17 cellular contexts compared by ENCODE assay signal in genomic region chr15:68849477-68849876, GRCh38. TPM values are rescaled to one million over a fixed set of nuclear protein-coding genes. Genes with fewer than 3 reads are reported as not detected.
A peak's percentile ranks its signal among the peaks of the same experiment; 100 is the strongest.
DNase-seq lines count a peak whose midpoint lies in the region; ATAC-seq, FAIRE-seq and TF ChIP-seq lines count a peak whose summit lies in the region.
"Had no signal": no experiment of that assay in that cellular context is flagged by ENCODE, and none has a peak within 500 bp of the region (broad histone marks: within the 10 kb centered on the region; RNA-seq: fewer than 3 reads in every experiment).

No MANE protein-coding gene starts in this region.

- H3K9ac ChIP-seq in OCI-LY1 (ENCODE audit: low read length), result no peak overlapping the region
- H3K9ac ChIP-seq: BLaER1 had no signal

- H3K79me2 ChIP-seq in DOHH2 (ENCODE audit: control insufficient read depth, low read length) (no peaks in the 10 kb centered on the region), OCI-LY1 (ENCODE audit: insufficient read depth, low read length) (no peaks in the 10 kb centered on the region)

- no peaks in the 10 kb centered on the region for H3K27me3 ChIP-seq in DOHH2 (ENCODE audit: control insufficient read depth, low read length)
- no peaks in the 10 kb centered on the region; the same call in 1 of the 2 replicates for H3K27me3 ChIP-seq in OCI-LY1 (ENCODE audit: insufficient read depth, low read length)
- peaks cover 11% of the 10 kb centered on the region for H3K27me3 ChIP-seq in MG63

- H3F3A ChIP-seq in DOHH2 (ENCODE audit: control insufficient read depth, insufficient read depth) (peaks cover 10% of the 10 kb centered on the region), OCI-LY1 (ENCODE audit: insufficient read depth, low read length) (no peaks in the 10 kb centered on the region)

- DNase-seq in A549 (ENCODE audit: low read depth in 1 of 2, low spot score in 1 of 2) (no peak), left kidney (ENCODE audit: low read depth, low spot score) (peak; percentile 53), MG63 (no peak), NCI-H774 (lab: John Stamatoyannopoulos, UW) (no peak), NK-92 (lab: John Stamatoyannopoulos, UW; ENCODE audit: unreplicated experiment) (no peak)
- DNase-seq: CD4-positive, alpha-beta memory T cell; DMS79 treated with DMSO at 0.1 percent for 48 hours; EL had no signal

- TF ChIP-seq EP300 in A549 (IDR thresholded peaks at IDR 0.05), result no peak

- no peak overlapping the region for H3K4me3 ChIP-seq in A549
- peak overlapping the region; percentile 27 for H3K4me3 ChIP-seq in DOHH2 (ENCODE audit: low read length)
- H3K4me3 ChIP-seq in OCI-LY1 (ENCODE audit: low read depth, low read length, poor library complexity, severe bottlenecking), result no peak overlapping the region
- no peak overlapping the region for H3K4me3 ChIP-seq in MG63
- H3K4me3 ChIP-seq: BLaER1, GM12878, HAP-1 had no signal

- TF ChIP-seq RAD21 in A549 (conservative IDR thresholded peaks at IDR 0.05 in 1 of 2, IDR thresholded peaks at IDR 0.05 in 1 of 2), result no peak

- TF ChIP-seq POLR2A in A549 (IDR thresholded peaks at IDR 0.05; ENCODE audit: low read length), result no peak

- no peak overlapping the region for H3K27ac ChIP-seq in A549
- peak overlapping the region; percentile 71 for H3K27ac ChIP-seq in DOHH2 (ENCODE audit: low read depth, low read length)
- H3K27ac ChIP-seq in OCI-LY1 (ENCODE audit: low read depth, low read length, poor library complexity, severe bottlenecking), result peak overlapping the region; percentile 70
- H3K27ac ChIP-seq: BLaER1, HL-60 had no signal

- H4K20me1 ChIP-seq in DOHH2 (ENCODE audit: control insufficient read depth, insufficient read depth, low read depth, low read length) (no peaks in the 10 kb centered on the region), OCI-LY1 (ENCODE audit: insufficient read depth, low read length) (no peaks in the 10 kb centered on the region)
- H4K20me1 ChIP-seq: BLaER1 had no signal

- no peaks in the 10 kb centered on the region for H3K4me1 ChIP-seq in A549
- H3K4me1 ChIP-seq in DOHH2 (ENCODE audit: control insufficient read depth, low read length), result peaks cover 75% of the 10 kb centered on the region
- H3K4me1 ChIP-seq in OCI-LY1 (ENCODE audit: insufficient read depth, low read length, severe bottlenecking), result peaks cover 45% of the 10 kb centered on the region
- H3K4me1 ChIP-seq: BLaER1 had no signal

- no peak for TF ChIP-seq CTCF in A549 (IDR thresholded peaks at IDR 0.05)
- TF ChIP-seq CTCF in DOHH2 (IDR thresholded peaks at IDR 0.05; ENCODE audit: low read depth, low read length, poor library complexity, severe bottlenecking), result no peak
- TF ChIP-seq CTCF in OCI-LY1 (IDR thresholded peaks at IDR 0.05; ENCODE audit: low read length), result no peak

- H3K9me3 ChIP-seq in A549 (no peaks in the 10 kb centered on the region), DOHH2 (ENCODE audit: control insufficient read depth, insufficient read depth, low read length) (no peaks in the 10 kb centered on the region), OCI-LY1 (ENCODE audit: low read length) (no peaks in the 10 kb centered on the region), MG63 (peaks cover 3% of the 10 kb centered on the region; the same call in 1 of the 2 replicates)
- H3K9me3 ChIP-seq: BLaER1, HAP-1 had no signal

- CTCF ChIA-PET in A549 (lab: Yijun Ruan, JAX), result interaction anchor here (1.5 to 1.7 kb wide), 3 partner anchors 26 to 296 kb away, joined by 4 to 6 read pairs (median 6); no protein-coding TSS in a partner anchor

- H3K36me3 ChIP-seq in DOHH2 (ENCODE audit: control insufficient read depth, low read length) (no peaks in the 10 kb centered on the region), OCI-LY1 (ENCODE audit: insufficient read depth, low read length) (no peaks in the 10 kb centered on the region), MG63 (no peaks in the 10 kb centered on the region)
- H3K36me3 ChIP-seq: BLaER1, HAP-1 had no signal

- no peak overlapping the region for H2AFZ ChIP-seq in OCI-LY1 (ENCODE audit: low read length)

- FAIRE-seq in A549 (lab: Jason Lieb, UNC), result peak; percentile 13
- FAIRE-seq: A204.1, GM12878, GM19239, H1 had no signal

- 56% methylated on average over 2 of the region's 2 CpGs for WGBS in A549 (ENCODE audit: missing lambda C conversion rate)

- POLR2A ChIA-PET in A549 (lab: Yijun Ruan, JAX), result no interaction called here

- ATAC-seq in A549, result 0 out of 6 replicates have a peak, but pooled peaks of 1 of the 2 experiments have one; percentile 35
- ATAC-seq: GM12878 had no signal

- no peak overlapping the region for H3K4me2 ChIP-seq in A549
- peak overlapping the region; percentile 55 for H3K4me2 ChIP-seq in DOHH2 (ENCODE audit: low read length)
- H3K4me2 ChIP-seq in OCI-LY1 (ENCODE audit: low read length), result no peak overlapping the region
- H3K4me2 ChIP-seq: BLaER1 had no signal

- H3K9me2 ChIP-seq in DOHH2 (replicated peaks; ENCODE audit: control insufficient read depth, low read length) (no peaks in the 10 kb centered on the region), OCI-LY1 (ENCODE audit: low read depth, low read length) (no peaks in the 10 kb centered on the region)

TF ChIP-seq in A549, 52 proteins besides CTCF, POLR2A, EP300 and RAD21:
- TF ChIP-seq SREBF2 (IDR thresholded peaks at IDR 0.05), result no peak

RNA-seq across cellular contexts. Expression of gene ANP32A, which starts 28.8 kb away (rescaled TPM):
- 200 and 208 TPM in 2 replicates for polyA plus RNA-seq in A549 (2011; rRNA removed)
- 97.6 and 99.3 TPM in 2 replicates for polyA plus RNA-seq in A549 (2012; cell fraction: cytosol; rRNA removed)
- polyA plus RNA-seq in A549 (2012; cell fraction: nucleus; rRNA removed), result 31.7 and 43.1 TPM in 2 replicates
- polyA plus RNA-seq in A549 (2017; fragmentation: RNase III; extraction: RNeasy Plus Mini Kit Qiagen cat#74134 plus additional on column Dnase treatment), result 354 to 362 TPM (median 360 TPM) in 3 replicates
- polyA minus RNA-seq in A549 (2011; rRNA and poly(A)+ RNA removed), result 58.5 and 59.3 TPM in 2 replicates
- 44.3 and 47.5 TPM in 2 replicates for total RNA-seq in MG63 (2014; rRNA removed; shearing (Covaris generic); ENCODE audit: low replicate concordance)

Comparison
In these comparisons a context has a peak if more than half of its experiments do, and no peak if none do; other contexts are left out.
1. H3K27ac ChIP-seq: peak in DOHH2 (single experiment) and OCI-LY1 (single experiment); none in A549 (0 of 2).